1 cellular context compared by ENCODE assay signal in the genomic region with DNA sequence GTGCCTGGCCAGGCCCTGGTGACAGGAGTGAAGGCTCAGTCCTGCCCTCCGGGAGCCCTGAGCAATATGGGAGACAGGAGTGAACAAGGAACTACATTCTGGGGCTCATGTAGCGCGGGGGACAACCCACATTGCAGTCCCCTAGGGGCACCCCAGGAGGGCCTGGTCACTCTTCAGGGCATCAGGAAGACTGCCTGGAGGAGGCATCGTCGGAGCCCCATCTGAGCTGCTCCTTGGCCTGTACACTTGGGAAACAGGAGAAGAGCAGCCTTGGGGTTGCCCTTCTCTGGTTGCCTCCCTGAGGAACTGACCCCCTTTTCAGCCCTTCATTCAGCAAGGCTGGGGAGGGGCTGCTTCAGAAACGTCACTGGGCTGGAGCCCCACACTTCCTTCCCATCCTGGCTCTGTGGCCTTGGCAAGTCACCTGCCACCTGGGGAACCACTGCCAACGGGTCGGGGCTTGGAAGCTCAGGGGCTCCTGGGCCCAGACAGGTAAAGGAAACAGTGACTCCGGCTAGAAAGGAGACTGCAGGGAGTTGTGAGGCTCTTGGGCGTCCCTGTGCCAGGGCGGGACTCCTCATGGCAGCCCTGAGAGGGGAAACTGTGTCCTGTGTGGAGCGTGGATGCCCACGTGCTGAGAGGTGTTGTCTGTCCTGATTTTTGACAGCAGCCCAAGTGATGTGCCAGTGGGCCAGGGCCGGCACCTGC.
TF ChIP-seq lines count a peak whose summit lies in the region.

No MANE protein-coding gene starts in this region.

TF ChIP-seq in HepG2, 621 proteins besides CTCF, POLR2A, EP300 and RAD21:
- TF ChIP-seq KDM5B (CRISPR knock-in tag; IDR thresholded peaks at IDR 0.05; ENCODE audit: borderline replicate concordance) = no peak
- TF ChIP-seq, protein P1, sequence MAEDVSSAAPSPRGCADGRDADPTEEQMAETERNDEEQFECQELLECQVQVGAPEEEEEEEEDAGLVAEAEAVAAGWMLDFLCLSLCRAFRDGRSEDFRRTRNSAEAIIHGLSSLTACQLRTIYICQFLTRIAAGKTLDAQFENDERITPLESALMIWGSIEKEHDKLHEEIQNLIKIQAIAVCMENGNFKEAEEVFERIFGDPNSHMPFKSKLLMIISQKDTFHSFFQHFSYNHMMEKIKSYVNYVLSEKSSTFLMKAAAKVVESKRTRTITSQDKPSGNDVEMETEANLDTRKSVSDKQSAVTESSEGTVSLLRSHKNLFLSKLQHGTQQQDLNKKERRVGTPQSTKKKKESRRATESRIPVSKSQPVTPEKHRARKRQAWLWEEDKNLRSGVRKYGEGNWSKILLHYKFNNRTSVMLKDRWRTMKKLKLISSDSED (CRISPR knock-in tag; IDR thresholded peaks at IDR 0.05) = no peak
- TF ChIP-seq, protein P2, sequence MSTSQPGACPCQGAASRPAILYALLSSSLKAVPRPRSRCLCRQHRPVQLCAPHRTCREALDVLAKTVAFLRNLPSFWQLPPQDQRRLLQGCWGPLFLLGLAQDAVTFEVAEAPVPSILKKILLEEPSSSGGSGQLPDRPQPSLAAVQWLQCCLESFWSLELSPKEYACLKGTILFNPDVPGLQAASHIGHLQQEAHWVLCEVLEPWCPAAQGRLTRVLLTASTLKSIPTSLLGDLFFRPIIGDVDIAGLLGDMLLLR (CRISPR knock-in tag; IDR thresholded peaks at IDR 0.05) = no peak
- no peak for TF ChIP-seq ZNF891 (CRISPR knock-in tag; IDR thresholded peaks at IDR 0.05)
- TF ChIP-seq ZNF569 (CRISPR knock-in tag; IDR thresholded peaks at IDR 0.05; ENCODE audit: borderline replicate concordance) = no peak
- no peak for TF ChIP-seq PAX8 (CRISPR knock-in tag; IDR thresholded peaks at IDR 0.05; ENCODE audit: borderline replicate concordance)
- no peak for TF ChIP-seq AKAP8 (CRISPR knock-in tag; IDR thresholded peaks at IDR 0.05)
- TF ChIP-seq, protein P3, sequence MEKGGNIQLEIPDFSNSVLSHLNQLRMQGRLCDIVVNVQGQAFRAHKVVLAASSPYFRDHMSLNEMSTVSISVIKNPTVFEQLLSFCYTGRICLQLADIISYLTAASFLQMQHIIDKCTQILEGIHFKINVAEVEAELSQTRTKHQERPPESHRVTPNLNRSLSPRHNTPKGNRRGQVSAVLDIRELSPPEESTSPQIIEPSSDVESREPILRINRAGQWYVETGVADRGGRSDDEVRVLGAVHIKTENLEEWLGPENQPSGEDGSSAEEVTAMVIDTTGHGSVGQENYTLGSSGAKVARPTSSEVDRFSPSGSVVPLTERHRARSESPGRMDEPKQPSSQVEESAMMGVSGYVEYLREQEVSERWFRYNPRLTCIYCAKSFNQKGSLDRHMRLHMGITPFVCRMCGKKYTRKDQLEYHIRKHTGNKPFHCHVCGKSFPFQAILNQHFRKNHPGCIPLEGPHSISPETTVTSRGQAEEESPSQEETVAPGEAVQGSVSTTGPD (CRISPR knock-in tag; IDR thresholded peaks at IDR 0.05) = no peak
